Comparison of ENCODE assay signal across 8 cellular contexts in genomic region chr6:16130932-16131387, GRCh38. TPM values are rescaled to one million over a fixed set of nuclear protein-coding genes. Genes with fewer than 3 reads are reported as not detected.
DNase-seq lines count a peak whose midpoint lies in the region; ATAC-seq and TF ChIP-seq lines count a peak whose summit lies in the region.

No MANE protein-coding gene starts in this region.

- peaks cover 53% of the 10 kb centered on the region for H3K36me3 Mint-ChIP-seq in CD8-positive, alpha-beta T cell
- peaks cover 18% of the 10 kb centered on the region for H3K36me3 Mint-ChIP-seq in activated naive CD8-positive, alpha-beta T cell treated with anti-CD3 and anti-CD28 coated beads for 36 hours

- ATAC-seq in CD8-positive, alpha-beta T cell: peak; percentile 55
- ATAC-seq in GM18868 (IDR thresholded peaks at IDR 0.05; ENCODE audit: unreplicated experiment) (peak; percentile 43), HG03060 (IDR thresholded peaks at IDR 0.05; ENCODE audit: low read depth, unreplicated experiment) (peak; percentile 62), heart left ventricle (peak; percentile 48 to 72 (median 52))

- POLR2A ChIA-PET in CD8-positive, alpha-beta T cell (lab: Charles Lee): interaction anchor here (1.0 to 4.9 kb wide), 2 partner anchors 8 to 50 kb away, joined by 3 to 54 read pairs; no protein-coding TSS in a partner anchor

- intact Hi-C loops in CD8-positive, alpha-beta T cell (cut with DNase I, micrococcal nuclease): loop anchor here (2.0 to 10.0 kb wide), 7 partner anchors 14 to 1571 kb away; partner anchors contain the start of gene ATXN1 (in 1 of the 2)
- intact Hi-C loops in heart left ventricle (cut with DNase I): loop anchor here in 6 of 10 donors (2.0 to 10.0 kb wide), 6 partner anchors 51 to 439 kb away; no protein-coding TSS in a partner anchor

- no peaks in the 10 kb centered on the region for H3K9me3 ChIP-seq in CD8-positive, alpha-beta T cell (ENCODE audit: low read length)
- no peaks in the 10 kb centered on the region for H3K9me3 ChIP-seq in heart left ventricle

- H3K27ac Mint-ChIP-seq in CD8-positive, alpha-beta T cell: peak overlapping the region; percentile 96
- H3K27ac Mint-ChIP-seq in activated naive CD8-positive, alpha-beta T cell treated with anti-CD3 and anti-CD28 coated beads for 36 hours: peak overlapping the region; percentile 91

- H3K4me1 ChIP-seq in CD8-positive, alpha-beta T cell (ENCODE audit: insufficient read depth, low read length): peaks cover 47% of the 10 kb centered on the region
- peaks cover 0 to 58% (median 53%) of the 10 kb centered on the region in 12 donors for H3K4me1 ChIP-seq in heart left ventricle

- H3K4me3 Mint-ChIP-seq in CD8-positive, alpha-beta T cell: peak overlapping the region; percentile 96
- H3K4me3 Mint-ChIP-seq in activated naive CD8-positive, alpha-beta T cell treated with anti-CD3 and anti-CD28 coated beads for 36 hours: peak overlapping the region; percentile 90

- peak overlapping the region; percentile 94 for H3K27ac ChIP-seq in CD8-positive, alpha-beta T cell (ENCODE audit: low read depth, low read length)
- H3K27ac ChIP-seq in heart left ventricle: peak overlapping the region; percentile 91 to 99 (median 96)

- WGBS in heart left ventricle, 4 donors: 0 to 1% (median 1%) methylated on average over 3 of the region's 3 CpGs

- CTCF ChIA-PET in CD8-positive, alpha-beta T cell (lab: Charles Lee): interaction anchor here (0.7 to 5.0 kb wide), 4 partner anchors 15 to 440 kb away, joined by 3 to 25 read pairs (median 3); no protein-coding TSS in a partner anchor

- peaks cover 51% of the 10 kb centered on the region for H3K4me1 Mint-ChIP-seq in CD8-positive, alpha-beta T cell (ENCODE audit: low read depth)
- H3K4me1 Mint-ChIP-seq in activated naive CD8-positive, alpha-beta T cell treated with anti-CD3 and anti-CD28 coated beads for 36 hours: peaks cover 44% of the 10 kb centered on the region

- no peaks in the 10 kb centered on the region for H3K27me3 ChIP-seq in CD8-positive, alpha-beta T cell (ENCODE audit: insufficient read depth, low read length)
- H3K27me3 ChIP-seq in heart left ventricle: no peaks in the 10 kb centered on the region

- DNase-seq in CD8-positive, alpha-beta T cell: peak in 4 of 7 experiments; percentile 29 to 59 (median 37)
- DNase-seq in NCI-H748 (lab: John Stamatoyannopoulos, UW; ENCODE audit: unreplicated experiment) (peak; percentile 70), heart left ventricle (peak in 2 of 5 donors; percentile 36 to 53), pons (ENCODE audit: low spot score) (peak; percentile 79), NCI-H1092 (lab: John Stamatoyannopoulos, UW) (no peak)
- peak; percentile 28 for DNase-seq in activated naive CD8-positive, alpha-beta T cell treated with anti-CD3 and anti-CD28 coated beads for 36 hours

- peaks cover 4% of the 10 kb centered on the region for H3K36me3 ChIP-seq in CD8-positive, alpha-beta T cell (ENCODE audit: insufficient read depth, low read length)
- peaks cover 0 to 19% (median 4%) of the 10 kb centered on the region in 9 donors for H3K36me3 ChIP-seq in heart left ventricle

- no peaks in the 10 kb centered on the region for H3K27me3 Mint-ChIP-seq in CD8-positive, alpha-beta T cell (ENCODE audit: low read depth)
- H3K27me3 Mint-ChIP-seq in activated naive CD8-positive, alpha-beta T cell treated with anti-CD3 and anti-CD28 coated beads for 36 hours: peaks cover 12% of the 10 kb centered on the region

- H3K9me3 Mint-ChIP-seq in CD8-positive, alpha-beta T cell: no peaks in the 10 kb centered on the region
- H3K9me3 Mint-ChIP-seq in activated naive CD8-positive, alpha-beta T cell treated with anti-CD3 and anti-CD28 coated beads for 36 hours: no peaks in the 10 kb centered on the region

- TF ChIP-seq POLR2A in heart left ventricle (IDR thresholded peaks at IDR 0.05): no peak

- no peak for TF ChIP-seq CTCF in CD8-positive, alpha-beta T cell (IDR thresholded peaks at IDR 0.05)
- TF ChIP-seq CTCF in heart left ventricle (IDR thresholded peaks at IDR 0.05): no peak

- peak overlapping the region; percentile 75 for H3K4me3 ChIP-seq in CD8-positive, alpha-beta T cell (ENCODE audit: low read depth, low read length)
- H3K4me3 ChIP-seq in heart left ventricle: peak overlapping the region in 11 of 12 donors; percentile 67 to 99 (median 95)

RNA-seq across cellular contexts. Expression of gene MYLIP, which starts 2.1 kb away (rescaled TPM):
- total RNA-seq in CD8-positive, alpha-beta T cell: 100 to 1,000 TPM; 225 to 231 TPM
- 1 to 10 TPM; 8.4 to 10.0 TPM for total RNA-seq in activated naive CD8-positive, alpha-beta T cell treated with anti-CD3 and anti-CD28 coated beads for 36 hours
- total RNA-seq in heart left ventricle: 10 to 100 TPM in 8 of 9 donors, 1 to 10 TPM in 1; 6.6 to 19.9 (median 13.7) TPM
- 10 to 100 TPM in 1 of 2 donors, 1 to 10 TPM in 1; 7.2 to 12.4 TPM for polyA plus RNA-seq in heart left ventricle

Comparison
In these comparisons a context has a peak if more than half of its experiments do, and no peak if none do; other contexts are left out.
1. RNA of gene MYLIP, which starts 2.1 kb away (total RNA-seq): 225 to 231 TPM in CD8-positive, alpha-beta T cell; 6.6 to 19.9 TPM in heart left ventricle and 8.4 to 10.0 TPM in activated naive CD8-positive, alpha-beta T cell treated with anti-CD3 and anti-CD28 coated beads for 36 hours; every median in the first group is over 10 times any median in the second.
2. Peak in every context shown above with its lines, with median percentiles within 50 percentile points of each other: ATAC-seq.